ENCODE assay signal across 9 cellular contexts in genomic region chrX:103248553-103248952, GRCh38. TPM values are rescaled to one million over a fixed set of nuclear protein-coding genes. Genes with fewer than 3 reads are reported as not detected.
A peak's percentile ranks its signal among the peaks of the same experiment; 100 is the strongest.
DNase-seq lines count a peak whose midpoint lies in the region; ATAC-seq and TF ChIP-seq lines count a peak whose summit lies in the region.
"Had no signal": no experiment of that assay in that cellular context is flagged by ENCODE, and none has a peak within 500 bp of the region (broad histone marks: within the 10 kb centered on the region; RNA-seq: fewer than 3 reads in every experiment).

No MANE protein-coding gene starts in this region.

- in situ Hi-C loops in G401 (cut with HindIII; ENCODE audit: low sequenced_read_pairs), result no loop called here

- ATAC-seq in HG02759 (IDR thresholded peaks at IDR 0.05; ENCODE audit: unreplicated experiment) (peak; percentile 59), GM19023 (IDR thresholded peaks at IDR 0.05; ENCODE audit: unreplicated experiment) (no peak)

- peak; percentile 14 to 51 (median 40) for TF ChIP-seq CTCF in adrenal gland (IDR thresholded peaks at IDR 0.05)

- DNase-seq in G401 (ENCODE audit: low spot score), result peak; percentile 19
- peak in 1 of 7 donors; percentile 8 for DNase-seq in adrenal gland
- DNase-seq in lung microvascular endothelial cell (ENCODE audit: low read depth in 2 of 2), result peak; percentile 31 to 51
- no peak for DNase-seq in H4 (ENCODE audit: low spot score)
- DNase-seq in activated CD4-positive, alpha-beta T cell treated with anti-CD3 and anti-CD28 coated beads for 48 hours, result no peak
- no peak for DNase-seq in LoVo (ENCODE audit: low spot score)

- no peaks in the 10 kb centered on the region for H3K4me1 ChIP-seq in adrenal gland (replicated peaks in 1 of 2)
- H3K4me1 ChIP-seq: SJSA1 had no signal

- TF ChIP-seq POLR2A in adrenal gland (IDR thresholded peaks at IDR 0.05), result no peak

- H3K27ac ChIP-seq in adrenal gland, result no peak overlapping the region
- H3K27ac ChIP-seq: SJSA1 had no signal

- no peaks in the 10 kb centered on the region for H3K36me3 ChIP-seq in adrenal gland (replicated peaks in 1 of 2)

- peaks cover 5% of the 10 kb centered on the region for H3K27me3 ChIP-seq in adrenal gland
- H3K27me3 ChIP-seq: SJSA1 had no signal

- no peak overlapping the region for H3K4me3 ChIP-seq in adrenal gland
- H3K4me3 ChIP-seq: SJSA1 had no signal

- intact Hi-C loops in adrenal gland (cut with DNase I), result no loop called here

- H3K9me3 ChIP-seq in adrenal gland (replicated peaks in 1 of 3), result no peaks in the 10 kb centered on the region
- H3K9me3 ChIP-seq: SJSA1 had no signal

RNA-seq across cellular contexts. Expression of gene TCEAL8, which starts 6.4 kb away (rescaled TPM):
- total RNA-seq in G401 (2014; rRNA removed; shearing (Covaris generic)), result 128 and 162 TPM in 2 replicates
- total RNA-seq in adrenal gland, result 10 to 100 TPM; 54.5 to 92.5 (median 63.2) TPM
- 100 to 1,000 TPM in 1 of 3 donors, 10 to 100 TPM in 2; 46.3 to 137 (median 64.0) TPM for polyA plus RNA-seq in adrenal gland
- 56.3 and 60.8 TPM in 2 replicates for total RNA-seq in lung microvascular endothelial cell
- total RNA-seq in H4 (2014; rRNA removed; shearing (Covaris generic)), result 186 and 188 TPM in 2 replicates

RNA-seq across cellular contexts. Expression of gene TCEAL5, which starts 28.0 kb away (rescaled TPM):
- not detected in 2 replicates for total RNA-seq in G401 (2014; rRNA removed; shearing (Covaris generic))
- 1 to 10 TPM in 2 of 8 donors, under 1 TPM in 2, not detected in 4; 0.40 to 4.3 (median 2.5) TPM for total RNA-seq in adrenal gland
- polyA plus RNA-seq in adrenal gland, result 10 to 100 TPM in 2 of 3 donors, 1 to 10 TPM in 1; 3.0 to 14.5 (median 12.6) TPM
- not detected in 2 replicates for total RNA-seq in lung microvascular endothelial cell
- total RNA-seq in H4 (2014; rRNA removed; shearing (Covaris generic)), result not detected in 2 replicates
- total RNA-seq: SJSA1 had no signal

RNA-seq across cellular contexts. Expression of gene BEX4, which starts 33.6 kb away (rescaled TPM):
- 61.7 and 62.2 TPM in 2 replicates for total RNA-seq in G401 (2014; rRNA removed; shearing (Covaris generic))
- total RNA-seq in adrenal gland, result 10 to 100 TPM; 24.5 to 78.6 (median 56.1) TPM
- 100 to 1,000 TPM in 1 of 3 donors, 10 to 100 TPM in 2; 66.0 to 143 (median 68.7) TPM for polyA plus RNA-seq in adrenal gland
- 18.5 and 25.2 TPM in 2 replicates for total RNA-seq in lung microvascular endothelial cell
- total RNA-seq in H4 (2014; rRNA removed; shearing (Covaris generic)), result 0.27 and 0.68 TPM in 2 replicates

Comparison
In these comparisons a context has a peak if more than half of its experiments do, and no peak if none do; other contexts are left out.
1. DNase-seq: peak in G401 (single experiment) and lung microvascular endothelial cell (2 of 2); none in H4 (single experiment), activated CD4-positive, alpha-beta T cell treated with anti-CD3 and anti-CD28 coated beads for 48 hours (single experiment) and LoVo (single experiment).
2. RNA of gene BEX4, which starts 33.6 kb away (total RNA-seq): 24.5 to 78.6 TPM in adrenal gland, 61.7 to 62.2 TPM in G401 and 18.5 to 25.2 TPM in lung microvascular endothelial cell; 0.27 to 0.68 TPM in H4; every median in the first group is over 10 times any median in the second.